8 cellular contexts compared by ENCODE assay signal in the genomic region with DNA sequence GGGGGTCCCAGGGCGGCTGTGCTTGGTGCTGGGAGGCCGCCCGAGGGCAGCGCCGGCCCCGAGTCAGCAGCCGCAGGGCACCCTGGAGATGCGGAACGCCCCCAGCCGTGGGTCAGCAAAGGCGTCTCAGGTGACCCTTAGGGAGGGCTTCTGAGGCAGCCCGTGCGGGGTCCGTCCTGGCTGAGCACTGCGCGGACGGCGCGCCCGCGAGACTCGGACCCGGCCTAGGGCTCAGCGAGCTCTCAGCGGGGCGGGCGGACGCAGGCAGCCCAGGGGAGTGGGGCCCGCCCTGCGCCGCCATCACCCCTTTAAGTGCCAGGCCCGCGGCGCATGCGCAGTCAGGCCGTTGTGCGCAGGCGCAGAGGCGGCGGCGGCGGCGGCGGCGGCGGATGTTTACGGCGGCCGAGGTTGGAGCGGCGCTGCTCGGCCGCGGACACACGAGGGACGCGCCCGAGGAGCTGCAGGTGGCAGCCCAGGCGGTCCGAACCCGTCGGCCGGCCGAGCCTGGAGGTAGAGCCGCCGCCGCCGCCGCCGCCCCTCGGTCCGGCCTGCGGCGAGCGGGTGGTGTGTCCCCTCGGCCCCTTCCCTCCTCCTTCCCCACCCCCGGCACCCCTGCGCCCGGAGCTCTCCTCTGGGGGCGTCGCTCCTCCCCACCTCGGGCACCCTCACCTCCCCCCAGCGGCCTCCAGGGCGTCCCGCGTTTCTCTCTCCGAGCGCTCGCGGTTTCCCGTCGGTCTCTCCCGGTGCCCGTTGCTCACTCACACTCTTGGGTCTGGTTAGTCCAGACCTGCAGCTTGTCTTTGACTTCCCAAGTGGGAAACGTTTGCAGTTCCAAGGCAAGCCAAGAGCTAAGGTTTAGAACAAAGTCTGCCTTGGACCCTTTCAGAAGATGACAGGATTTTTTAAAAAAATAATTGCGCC. TPM values are rescaled to one million over a fixed set of nuclear protein-coding genes. Genes with fewer than 3 reads are reported as not detected.
DNase-seq lines count a peak whose midpoint lies in the region; ATAC-seq, FAIRE-seq and TF ChIP-seq lines count a peak whose summit lies in the region.

A gene (plus strand): TSS at position 388 of the 921 bp plus-strand sequence. CDS start 4,218 bp downstream, outside the sequence.

- H3K27me3 ChIP-seq in astrocyte (ENCODE audit: insufficient read depth, low read length) (peaks cover 7% of the 10 kb centered on the region), hepatocyte (no peaks in the 10 kb centered on the region)

- peak within 1 kb of the TSS; percentile 91 for H3K4me3 Mint-ChIP-seq in astrocyte (ENCODE audit: unreplicated experiment)

- H3K27ac Mint-ChIP-seq in astrocyte (ENCODE audit: unreplicated experiment): peak within 1 kb of the TSS; percentile 78

- TF ChIP-seq POLR2A in GM15510 (IDR thresholded peaks at IDR 0.05; ENCODE audit: borderline replicate concordance, extremely low read depth, insufficient read length): peak; percentile 87

- H3K27ac ChIP-seq in astrocyte (ENCODE audit: low read depth, low read length) (peak within 1 kb of the TSS; percentile 62), hepatocyte (peak within 1 kb of the TSS; percentile 98)

- peak; percentile 69 to 80 for DNase-seq in NCI-H187 (lab: John Stamatoyannopoulos, UW)
- peak; percentile 65 for DNase-seq in T-helper 22 cell (ENCODE audit: low read depth)
- peak; percentile 52 for DNase-seq in astrocyte (ENCODE audit: low read depth)
- DNase-seq in hepatocyte (ENCODE audit: low spot score): peak; percentile 94
- DNase-seq in retina: peak; percentile 95

- TF ChIP-seq CTCF in astrocyte (IDR thresholded peaks at IDR 0.05; ENCODE audit: insufficient read depth, low read depth, low read length) (no peak), hepatocyte (IDR thresholded peaks at IDR 0.05; ENCODE audit: poor library complexity) (peak; percentile 8)

- ATAC-seq in HG02884 (IDR thresholded peaks at IDR 0.05; ENCODE audit: unreplicated experiment) (peak; percentile 69), GM18870 (IDR thresholded peaks at IDR 0.05; ENCODE audit: unreplicated experiment) (no peak)

- peak within 1 kb of the TSS; percentile 90 for H3K4me3 ChIP-seq in astrocyte (ENCODE audit: insufficient read depth, low read depth, low read length)
- H3K4me3 ChIP-seq in hepatocyte: peak within 1 kb of the TSS; percentile 98

- no peaks in the 10 kb centered on the region for H3K36me3 Mint-ChIP-seq in astrocyte (ENCODE audit: low read depth, unreplicated experiment)

- H3K9ac ChIP-seq in astrocyte (ENCODE audit: low read length): peak within 1 kb of the TSS; percentile 90

- no peaks in the 10 kb centered on the region for H3K9me2 ChIP-seq in hepatocyte (replicated peaks; ENCODE audit: insufficient read depth)

- peaks cover 15% of the 10 kb centered on the region for H3K4me1 ChIP-seq in astrocyte (ENCODE audit: insufficient read depth, low read length)
- peaks cover 24% of the 10 kb centered on the region for H3K4me1 ChIP-seq in hepatocyte (ENCODE audit: insufficient read depth)

- H3K4me1 Mint-ChIP-seq in astrocyte (ENCODE audit: low read depth, unreplicated experiment): peaks cover 14% of the 10 kb centered on the region

- WGBS in hepatocyte (ENCODE audit: low lambda C conversion rate, missing lambda C conversion rate): 4% methylated on average over 45 of the region's 96 CpGs

- peaks cover 7% of the 10 kb centered on the region for H3K27me3 Mint-ChIP-seq in astrocyte (ENCODE audit: low read depth, unreplicated experiment)

- H3K4me2 ChIP-seq in astrocyte (ENCODE audit: low read length) (peak within 1 kb of the TSS; percentile 99), hepatocyte (peak within 1 kb of the TSS; percentile 96)

- H3K9me3 Mint-ChIP-seq in astrocyte (ENCODE audit: unreplicated experiment): no peaks in the 10 kb centered on the region

- no peaks in the 10 kb centered on the region for H3K36me3 ChIP-seq in astrocyte (ENCODE audit: insufficient read depth, low read length)
- H3K36me3 ChIP-seq in hepatocyte (replicated peaks; ENCODE audit: insufficient read depth, low read depth): no peaks in the 10 kb centered on the region

- no peaks in the 10 kb centered on the region for H3K9me3 ChIP-seq in astrocyte (ENCODE audit: insufficient read depth, low read depth, low read length)
- H3K9me3 ChIP-seq in hepatocyte (ENCODE audit: low read depth): no peaks in the 10 kb centered on the region

- H3K79me2 ChIP-seq in astrocyte (ENCODE audit: insufficient read depth, low read length) (peaks cover 28% of the 10 kb centered on the region), hepatocyte (peaks cover 48% of the 10 kb centered on the region)

- FAIRE-seq in astrocyte (lab: Jason Lieb, UNC): no peak

- H4K20me1 ChIP-seq in astrocyte (ENCODE audit: insufficient read depth, low read length) (no peaks in the 10 kb centered on the region), hepatocyte (ENCODE audit: insufficient read depth, poor library complexity, severe bottlenecking) (no peaks in the 10 kb centered on the region)

- H2AFZ ChIP-seq in astrocyte (ENCODE audit: low read depth, low read length) (peak within 1 kb of the TSS; percentile 95), hepatocyte (peak within 1 kb of the TSS; percentile 93)

RNA-seq across cellular contexts. Expression of the gene that starts here (rescaled TPM):
- total RNA-seq in astrocyte (37.8 and 40.0 TPM in 2 replicates), hepatocyte (68.4 and 79.2 TPM in 2 replicates)
- 37.7 and 38.4 TPM in 2 replicates for polyA plus RNA-seq in hepatocyte
